10 cellular contexts compared by ENCODE assay signal in genomic region chr2:19711470-19712372, GRCh38.
DNase-seq lines count a peak whose midpoint lies in the region; ATAC-seq, FAIRE-seq and TF ChIP-seq lines count a peak whose summit lies in the region.
"Had no signal": no experiment of that assay in that cellular context is flagged by ENCODE, and none has a peak within 500 bp of the region (broad histone marks: within the 10 kb centered on the region; RNA-seq: fewer than 3 reads in every experiment).

No MANE protein-coding gene starts in this region.

- no peak for FAIRE-seq in RCC 7860 (lab: Jason Lieb, UNC)

- no peak overlapping the region for H3K4me3 ChIP-seq in skeletal muscle satellite cell (ENCODE audit: low read length)
- H3K4me3 ChIP-seq: lung had no signal

- H3K4me1 ChIP-seq in foreskin keratinocyte (peaks cover 9% of the 10 kb centered on the region), skeletal muscle satellite cell (ENCODE audit: control insufficient read depth, insufficient read depth, low read length) (peaks cover 12% of the 10 kb centered on the region)

- ATAC-seq in foreskin keratinocyte, result peak; percentile 98
- ATAC-seq in HG03175 (IDR thresholded peaks at IDR 0.05; ENCODE audit: unreplicated experiment), result no peak
- no peak for ATAC-seq in HG02642 (IDR thresholded peaks at IDR 0.05; ENCODE audit: poor library complexity, unreplicated experiment)

- H3K27ac ChIP-seq in foreskin keratinocyte, result no peak overlapping the region
- H3K27ac ChIP-seq: C4-2B had no signal

- H3K4me2 ChIP-seq in skeletal muscle satellite cell (ENCODE audit: low read length), result no peak overlapping the region

- no peak for TF ChIP-seq CTCF in foreskin keratinocyte (conservative IDR thresholded peaks at IDR 0.05)

- no peaks in the 10 kb centered on the region for H3K9me3 ChIP-seq in skeletal muscle satellite cell (replicated peaks; ENCODE audit: low read length)

- peaks cover 3% of the 10 kb centered on the region for H3K27me3 ChIP-seq in foreskin keratinocyte
- no peaks in the 10 kb centered on the region for H3K27me3 ChIP-seq in skeletal muscle satellite cell (ENCODE audit: control insufficient read depth, insufficient read depth, low read length)

- peak overlapping the region; percentile 33 for H3K9ac ChIP-seq in skeletal muscle satellite cell (ENCODE audit: low read depth, low read length)

- DNase-seq in SHP77 (lab: John Stamatoyannopoulos, UW) (peak; percentile 18 to 19), SHP77 treated with DMSO at 0.1 percent for 48 hours (lab: John Stamatoyannopoulos, UW) (no peak), RCC 7860 (ENCODE audit: low spot score) (peak; percentile 93), foreskin keratinocyte (peak; percentile 93 to 96)
- no peak for DNase-seq in stimulated activated CD4-positive, alpha-beta T cell treated with anti-CD3 and anti-CD28 coated beads, Interleukin-4, amount 100 ng/mL, for 4 hours

- H3K36me3 ChIP-seq in skeletal muscle satellite cell (ENCODE audit: insufficient read depth, low read length), result no peaks in the 10 kb centered on the region

Comparison
In these comparisons a context has a peak if more than half of its experiments do, and no peak if none do; other contexts are left out.
1. DNase-seq: peak in SHP77 (2 of 2), RCC 7860 (single experiment) and foreskin keratinocyte (2 of 2); none in SHP77 treated with DMSO at 0.1 percent for 48 hours (single experiment) and stimulated activated CD4-positive, alpha-beta T cell treated with anti-CD3 and anti-CD28 coated beads, Interleukin-4, amount 100 ng/mL, for 4 hours (0 of 2).